Comparison of ENCODE assay signal across 12 cellular contexts in genomic region chr20:37921341-37921929, GRCh38. TPM values are rescaled to one million over a fixed set of nuclear protein-coding genes. Genes with fewer than 3 reads are reported as not detected.
DNase-seq lines count a peak whose midpoint lies in the region; ATAC-seq and TF ChIP-seq lines count a peak whose summit lies in the region.
"Had no signal": no experiment of that assay in that cellular context is flagged by ENCODE, and none has a peak within 500 bp of the region (broad histone marks: within the 10 kb centered on the region; RNA-seq: fewer than 3 reads in every experiment).

No MANE protein-coding gene starts in this region.

- H3K36me3 Mint-ChIP-seq in T-helper 17 cell (ENCODE audit: low read depth): peaks cover 4% of the 10 kb centered on the region
- peaks cover 4% of the 10 kb centered on the region for H3K36me3 Mint-ChIP-seq in glutamatergic neuron (ENCODE audit: unreplicated experiment)

- ATAC-seq in GM18511 (IDR thresholded peaks at IDR 0.05; ENCODE audit: unreplicated experiment): peak; percentile 85
- ATAC-seq in GM19438 (IDR thresholded peaks at IDR 0.05; ENCODE audit: low read depth, unreplicated experiment): peak; percentile 52
- peak; percentile 76 for ATAC-seq in HG02884 (IDR thresholded peaks at IDR 0.05; ENCODE audit: unreplicated experiment)
- no peak for ATAC-seq in T-helper 17 cell

- H3K27me3 Mint-ChIP-seq in T-helper 17 cell (peaks cover 58% of the 10 kb centered on the region), glutamatergic neuron (ENCODE audit: unreplicated experiment) (peaks cover 10% of the 10 kb centered on the region)
- H3K27me3 Mint-ChIP-seq: brain had no signal

- H3K27ac ChIP-seq in RWPE1: no peak overlapping the region
- H3K27ac ChIP-seq: transverse colon had no signal

- TF ChIP-seq CTCF in RWPE1 (conservative IDR thresholded peaks at IDR 0.05; ENCODE audit: low read depth): no peak
- no peak for TF ChIP-seq CTCF in glutamatergic neuron (IDR thresholded peaks at IDR 0.05; ENCODE audit: partially characterized antibody, unreplicated experiment)

- POLR2A ChIA-PET in RWPE1 (lab: Yijun Ruan, JAX; ENCODE audit: low non-redundant PET): no interaction called here

- DNase-seq in RPMI8226: peak; percentile 34
- DNase-seq in T-helper 17 cell: no peak
- DNase-seq in RWPE1 (ENCODE audit: low spot score): no peak
- DNase-seq in glutamatergic neuron: no peak
- DNase-seq: activated CD8-positive, alpha-beta memory T cell treated with anti-CD3 and anti-CD28 coated beads, Interleukin-2, amount 50 U/mL, for 48 hours; NCI-H748 treated with DMSO at 0.1 percent for 48 hours; transverse colon had no signal

- H3K27ac Mint-ChIP-seq in T-helper 17 cell (no peak overlapping the region), glutamatergic neuron (ENCODE audit: unreplicated experiment) (no peak overlapping the region)

- CTCF ChIA-PET in RWPE1 (lab: Yijun Ruan, JAX): no interaction called here

- H3K9me3 ChIP-seq in T-helper 17 cell (ENCODE audit: control insufficient read depth, low read length, poor library complexity, severe bottlenecking): no peaks in the 10 kb centered on the region
- H3K9me3 ChIP-seq: transverse colon had no signal

- no peak overlapping the region for H3K4me3 Mint-ChIP-seq in T-helper 17 cell
- no peak overlapping the region for H3K4me3 Mint-ChIP-seq in glutamatergic neuron (ENCODE audit: unreplicated experiment)
- H3K4me3 Mint-ChIP-seq: brain had no signal

- H3K9me3 Mint-ChIP-seq in glutamatergic neuron (ENCODE audit: unreplicated experiment): peaks cover 8% of the 10 kb centered on the region
- H3K9me3 Mint-ChIP-seq: brain had no signal

- H3K4me1 Mint-ChIP-seq in T-helper 17 cell (peaks cover 6% of the 10 kb centered on the region), glutamatergic neuron (ENCODE audit: low read depth, unreplicated experiment) (peaks cover 14% of the 10 kb centered on the region)

RNA-seq across cellular contexts. Expression of gene VSTM2L, which starts 18.5 kb away (rescaled TPM):
- total RNA-seq in T-helper 17 cell: not detected
- 15.9 TPM for total RNA-seq in glutamatergic neuron (ENCODE audit: unreplicated experiment)
- total RNA-seq: mononuclear cell had no signal

Comparison
In these comparisons a context has a peak if more than half of its experiments do, and no peak if none do; other contexts are left out.
1. RNA of gene VSTM2L, which starts 18.5 kb away (total RNA-seq): 15.9 TPM in glutamatergic neuron (single experiment); not detected in T-helper 17 cell; every median in the first group is over 10 times any median in the second.